Comparison of ENCODE assay signal across 24 cellular contexts in the genomic region with DNA sequence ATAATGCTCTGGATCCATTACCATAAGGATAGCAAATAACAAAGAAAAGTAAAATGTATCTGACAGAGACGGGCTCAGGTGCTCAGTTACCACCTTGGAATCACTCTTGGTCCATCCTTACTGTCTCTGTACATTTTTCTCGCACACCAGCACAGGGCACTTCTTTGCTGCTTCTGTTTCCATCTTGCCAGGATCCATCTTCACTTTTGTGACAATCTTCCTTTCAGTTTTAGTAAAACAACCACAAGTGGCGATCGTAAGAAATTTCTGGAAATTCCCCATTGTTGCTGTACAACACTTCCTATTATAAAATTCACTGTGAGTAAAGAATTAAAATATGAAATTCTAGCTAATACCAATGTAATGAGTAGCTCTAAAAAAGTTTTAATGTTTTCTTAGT.
A peak's percentile ranks its signal among the peaks of the same experiment; 100 is the strongest.
DNase-seq lines count a peak whose midpoint lies in the region; ATAC-seq, FAIRE-seq and TF ChIP-seq lines count a peak whose summit lies in the region.
"Had no signal": no experiment of that assay in that cellular context is flagged by ENCODE, and none has a peak within 500 bp of the region (broad histone marks: within the 10 kb centered on the region; RNA-seq: fewer than 3 reads in every experiment).

No MANE protein-coding gene starts in this region.

- no peaks in the 10 kb centered on the region for H3K36me3 Mint-ChIP-seq in CD14-positive monocyte
- H3K36me3 Mint-ChIP-seq: activated CD8-positive, alpha-beta memory T cell treated with anti-CD3 and anti-CD28 coated beads, Interleukin-2, amount 10 ng/mL, durations not matched to agents 7 days and 5 days; activated naive CD4-positive, alpha-beta T cell treated with anti-CD3 and anti-CD28 coated beads, Interleukin-2, amount 50 U/mL, for 24 hours; stimulated activated memory B cell treated with anti-CD40 and anti-IgM and Interleukin-4, amounts not matched to agents 10 μg/mL and 1 μg/mL and 100 μg/mL, for 72 hours had no signal

- FAIRE-seq in GM19239 (lab: Jason Lieb, UNC), result no peak
- FAIRE-seq: A549, HepG2, urothelium cell line had no signal

- intact Hi-C loops in CD14-positive monocyte (cut with micrococcal nuclease), result no loop called here

- no peaks in the 10 kb centered on the region for H3K27me3 Mint-ChIP-seq in CD14-positive monocyte (ENCODE audit: low read depth in 3 of 3)
- H3K27me3 Mint-ChIP-seq: activated CD4-positive, alpha-beta T cell treated with anti-CD3 and anti-CD28 coated beads for 36 hours; activated CD8-positive, alpha-beta memory T cell treated with anti-CD3 and anti-CD28 coated beads, Interleukin-2, amount 10 ng/mL, durations not matched to agents 7 days and 5 days; activated naive CD4-positive, alpha-beta T cell treated with anti-CD3 and anti-CD28 coated beads, Interleukin-2, amount 50 U/mL, for 24 hours; B cell; progenitor cell of endocrine pancreas; stimulated activated memory B cell treated with anti-CD40 and anti-IgM and Interleukin-4, amounts not matched to agents 10 μg/mL and 1 μg/mL and 100 μg/mL, for 72 hours had no signal

- H3K27ac Mint-ChIP-seq in CD14-positive monocyte, result no peak overlapping the region
- H3K27ac Mint-ChIP-seq: activated CD4-positive, alpha-beta T cell treated with anti-CD3 and anti-CD28 coated beads for 36 hours; activated CD8-positive, alpha-beta memory T cell treated with anti-CD3 and anti-CD28 coated beads, Interleukin-2, amount 10 ng/mL, durations not matched to agents 7 days and 5 days; activated naive CD4-positive, alpha-beta T cell treated with anti-CD3 and anti-CD28 coated beads, Interleukin-2, amount 50 U/mL, for 24 hours; activated T-helper 1 cell treated with anti-CD3 and anti-CD28 coated beads, Interleukin-12 subunit alpha, Interleukin-12 subunit beta, Interleukin-2, Interleukin-4 antibody, amounts not matched to agents 30 ng/mL and 10 ng/mL and 1 ng/mL, durations not matched to agents 14 hours and 24 hours and 36 hours; B cell; HFFc6; progenitor cell of endocrine pancreas; stimulated activated memory B cell treated with anti-CD40 and anti-IgM and Interleukin-4, amounts not matched to agents 10 μg/mL and 1 μg/mL and 100 μg/mL, for 72 hours had no signal

- TF ChIP-seq CTCF in GM13976 (IDR thresholded peaks at IDR 0.05; ENCODE audit: borderline replicate concordance, control extremely low read depth, extremely low read depth, insufficient read depth, missing control alignments), result no peak
- TF ChIP-seq CTCF in CD14-positive monocyte (IDR thresholded peaks at IDR 0.05), result no peak

- in situ Hi-C loops in GM13976 (cut with MboI; ENCODE audit: low sequenced_read_pairs, unreplicated experiment), result no loop called here

- peaks cover 0 to 5% (median 0%) of the 10 kb centered on the region in 7 donors for H3K9me3 Mint-ChIP-seq in CD14-positive monocyte
- H3K9me3 Mint-ChIP-seq: activated naive CD4-positive, alpha-beta T cell treated with anti-CD3 and anti-CD28 coated beads, Interleukin-2, amount 50 U/mL, for 24 hours; activated T-helper 1 cell treated with anti-CD3 and anti-CD28 coated beads, Interleukin-12 subunit alpha, Interleukin-12 subunit beta, Interleukin-2, Interleukin-4 antibody, amounts not matched to agents 30 ng/mL and 10 ng/mL and 1 ng/mL, durations not matched to agents 14 hours and 24 hours and 36 hours; neural crest cell; stimulated activated memory B cell treated with anti-CD40 and anti-IgM and Interleukin-4, amounts not matched to agents 10 μg/mL and 1 μg/mL and 100 μg/mL, for 72 hours had no signal

- peak; percentile 20 for DNase-seq in GM13976 (ENCODE audit: low spot score)
- no peak for DNase-seq in retina
- no peak for DNase-seq in GM19239 (ENCODE audit: insufficient read length, low spot score)
- no peak for DNase-seq in ecto neural progenitor cell (ENCODE audit: low spot score)
- DNase-seq in CD14-positive monocyte (ENCODE audit: low spot score), result no peak
- DNase-seq: activated CD4-positive, alpha-beta T cell treated with anti-CD3 and anti-CD28 coated beads for 36 hours; activated CD8-positive, alpha-beta memory T cell treated with anti-CD3 and anti-CD28 coated beads, Interleukin-2, amount 10 ng/mL, durations not matched to agents 7 days and 5 days; anterior cingulate cortex; HFFc6; NCI-H1105; NCI-H2081; SIG-M5 had no signal

- H3K4me1 Mint-ChIP-seq in CD14-positive monocyte, result no peaks in the 10 kb centered on the region
- H3K4me1 Mint-ChIP-seq: activated CD4-positive, alpha-beta T cell treated with anti-CD3 and anti-CD28 coated beads for 36 hours; activated CD8-positive, alpha-beta memory T cell treated with anti-CD3 and anti-CD28 coated beads, Interleukin-2, amount 10 ng/mL, durations not matched to agents 7 days and 5 days; activated naive CD4-positive, alpha-beta T cell treated with anti-CD3 and anti-CD28 coated beads, Interleukin-2, amount 50 U/mL, for 24 hours; B cell; neural crest cell; stimulated activated memory B cell treated with anti-CD40 and anti-IgM and Interleukin-4, amounts not matched to agents 10 μg/mL and 1 μg/mL and 100 μg/mL, for 72 hours had no signal

- ATAC-seq in GM19023 (IDR thresholded peaks at IDR 0.05; ENCODE audit: unreplicated experiment), result peak; percentile 55
- ATAC-seq in GM21786 (IDR thresholded peaks at IDR 0.05; ENCODE audit: unreplicated experiment), result peak; percentile 50
- ATAC-seq in HG03159 (IDR thresholded peaks at IDR 0.05; ENCODE audit: unreplicated experiment), result peak; percentile 66
- ATAC-seq: A549; activated CD4-positive, alpha-beta T cell treated with anti-CD3 and anti-CD28 coated beads for 36 hours; activated CD8-positive, alpha-beta memory T cell treated with anti-CD3 and anti-CD28 coated beads, Interleukin-2, amount 10 ng/mL, durations not matched to agents 7 days and 5 days; HepG2; stimulated activated memory B cell treated with anti-CD40 and anti-IgM and Interleukin-4, amounts not matched to agents 10 μg/mL and 1 μg/mL and 100 μg/mL, for 72 hours had no signal

- no peak overlapping the region for H3K4me3 Mint-ChIP-seq in CD14-positive monocyte
- H3K4me3 Mint-ChIP-seq: activated CD4-positive, alpha-beta T cell treated with anti-CD3 and anti-CD28 coated beads for 36 hours; activated CD8-positive, alpha-beta memory T cell treated with anti-CD3 and anti-CD28 coated beads, Interleukin-2, amount 10 ng/mL, durations not matched to agents 7 days and 5 days; activated naive CD4-positive, alpha-beta T cell treated with anti-CD3 and anti-CD28 coated beads, Interleukin-2, amount 50 U/mL, for 24 hours; activated T-helper 1 cell treated with anti-CD3 and anti-CD28 coated beads, Interleukin-12 subunit alpha, Interleukin-12 subunit beta, Interleukin-2, Interleukin-4 antibody, amounts not matched to agents 30 ng/mL and 10 ng/mL and 1 ng/mL, durations not matched to agents 14 hours and 24 hours and 36 hours; B cell; HFFc6; neural crest cell; stimulated activated memory B cell treated with anti-CD40 and anti-IgM and Interleukin-4, amounts not matched to agents 10 μg/mL and 1 μg/mL and 100 μg/mL, for 72 hours had no signal
